1 cellular context compared by ENCODE assay signal in genomic region chr14:60091550-60092511, GRCh38.
TF ChIP-seq lines count a peak whose summit lies in the region.

Gene PCNX4 (plus strand): TSS chr14:60091923. CDS start chr14:60107639, 15,716 bp downstream.

TF ChIP-seq in Ishikawa, 13 proteins besides CTCF, POLR2A, EP300 and RAD21 (continued from another document):
- peak; percentile 19; the same call in 1 of the 2 replicates for TF ChIP-seq EGR1 (IDR thresholded peaks at IDR 0.05)
TF ChIP-seq in Ishikawa: peak in this region for 10.
